Comparison of ENCODE assay signal across 25 cellular contexts in the genomic region with DNA sequence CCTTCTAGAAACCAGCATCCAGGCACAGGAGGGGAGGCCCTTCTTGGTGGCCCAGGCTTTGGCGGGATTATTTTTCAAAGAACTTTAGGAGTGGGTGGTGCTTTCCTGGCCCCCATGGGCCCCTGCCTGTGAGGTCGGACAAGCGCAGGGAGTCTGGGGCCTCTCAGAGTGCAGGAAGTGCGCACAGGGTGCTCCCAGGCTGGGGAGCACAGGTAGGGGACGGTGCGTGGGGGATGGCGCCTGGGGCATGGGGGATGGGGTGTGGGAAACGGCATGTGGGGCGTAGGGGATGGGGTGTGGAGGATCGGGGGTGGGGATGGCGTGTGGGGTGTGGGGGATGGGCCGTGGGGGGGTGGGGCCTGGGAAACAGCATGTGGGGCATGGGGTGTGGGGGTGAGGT. TPM values are rescaled to one million over a fixed set of nuclear protein-coding genes. Genes with fewer than 3 reads are reported as not detected.
"Had no signal": no experiment of that assay in that cellular context is flagged by ENCODE, and none has a peak within 500 bp of the region (broad histone marks: within the 10 kb centered on the region; RNA-seq: fewer than 3 reads in every experiment).

No MANE protein-coding gene starts in this region.

- H3K36me3 ChIP-seq: gastrocnemius medialis, left ventricle myocardium inferior, prostate gland, thoracic aorta had no signal

- DNase-seq: activated CD4-positive, alpha-beta T cell treated with anti-CD3 and anti-CD28 coated beads, Interleukin-2, amount 50 U/mL, for 48 hours; activated gamma-delta T cell; cerebellar nuclear complex; cortex of kidney; gastrocnemius medialis; head of caudate nucleus; left ventricle myocardium inferior; stimulated activated CD4-positive, alpha-beta T cell treated with anti-CD3 and anti-CD28 coated beads, Interleukin-15, amount 100 ng/mL, for 24 hours; stimulated activated CD4-positive, alpha-beta T cell treated with anti-CD3 and anti-CD28 coated beads, Interleukin-2, amount 100 ng/mL, for 48 hours; T-helper 2 cell had no signal

- H3K4me3 ChIP-seq: gastrocnemius medialis, left ventricle myocardium inferior, prostate gland, thoracic aorta had no signal

- H3K4me1 ChIP-seq: gastrocnemius medialis, prostate gland had no signal

- H3K9me3 ChIP-seq: gastrocnemius medialis, left ventricle myocardium inferior, prostate gland, thoracic aorta had no signal

- H3K27ac ChIP-seq: gastrocnemius medialis, left ventricle myocardium inferior, thoracic aorta had no signal

- H3K27ac Mint-ChIP-seq: activated CD4-positive, alpha-beta T cell treated with anti-CD3 and anti-CD28 coated beads for 36 hours; memory B cell; WTC11 had no signal

- H3K36me3 Mint-ChIP-seq: activated naive CD4-positive, alpha-beta T cell treated with anti-CD3 and anti-CD28 coated beads, Interleukin-2, amount 50 U/mL, for 72 hours; memory B cell; WTC11 had no signal

- H3K4me3 Mint-ChIP-seq: memory B cell, WTC11 had no signal

- ATAC-seq: gastrocnemius medialis, right cardiac atrium, WTC11 had no signal

- FAIRE-seq: bronchial epithelial cell, kidney, small intestine had no signal

- H3K9me3 Mint-ChIP-seq: activated naive CD4-positive, alpha-beta T cell treated with anti-CD3 and anti-CD28 coated beads, Interleukin-2, amount 50 U/mL, for 72 hours; memory B cell; WTC11 had no signal

RNA-seq across cellular contexts. Expression of gene F7, which starts 0.5 kb away (rescaled TPM):
- total RNA-seq: activated naive CD4-positive, alpha-beta T cell treated with anti-CD3 and anti-CD28 coated beads, Interleukin-2, amount 50 U/mL, for 72 hours; bronchial epithelial cell; left ventricle myocardium inferior; thoracic aorta; ureter had no signal
- polyA plus RNA-seq: right cardiac atrium had no signal

RNA-seq across cellular contexts. Expression of gene F10, which starts 16.5 kb away (rescaled TPM):
- total RNA-seq: activated CD4-positive, alpha-beta T cell treated with anti-CD3 and anti-CD28 coated beads for 36 hours; activated naive CD4-positive, alpha-beta T cell treated with anti-CD3 and anti-CD28 coated beads, Interleukin-2, amount 50 U/mL, for 72 hours; mononuclear cell; osteoblast had no signal
- polyA plus RNA-seq: neural cell had no signal

RNA-seq across cellular contexts. Expression of gene PROZ, which starts 52.4 kb away (rescaled TPM):
- total RNA-seq: activated CD4-positive, alpha-beta T cell treated with anti-CD3 and anti-CD28 coated beads for 36 hours; bronchial epithelial cell; gastrocnemius medialis; kidney; left ventricle myocardium inferior; osteoblast; prostate gland; thoracic aorta; ureter; WTC11 had no signal
- polyA plus RNA-seq: esophagus, neural cell, small intestine had no signal
